In the genomic region with DNA sequence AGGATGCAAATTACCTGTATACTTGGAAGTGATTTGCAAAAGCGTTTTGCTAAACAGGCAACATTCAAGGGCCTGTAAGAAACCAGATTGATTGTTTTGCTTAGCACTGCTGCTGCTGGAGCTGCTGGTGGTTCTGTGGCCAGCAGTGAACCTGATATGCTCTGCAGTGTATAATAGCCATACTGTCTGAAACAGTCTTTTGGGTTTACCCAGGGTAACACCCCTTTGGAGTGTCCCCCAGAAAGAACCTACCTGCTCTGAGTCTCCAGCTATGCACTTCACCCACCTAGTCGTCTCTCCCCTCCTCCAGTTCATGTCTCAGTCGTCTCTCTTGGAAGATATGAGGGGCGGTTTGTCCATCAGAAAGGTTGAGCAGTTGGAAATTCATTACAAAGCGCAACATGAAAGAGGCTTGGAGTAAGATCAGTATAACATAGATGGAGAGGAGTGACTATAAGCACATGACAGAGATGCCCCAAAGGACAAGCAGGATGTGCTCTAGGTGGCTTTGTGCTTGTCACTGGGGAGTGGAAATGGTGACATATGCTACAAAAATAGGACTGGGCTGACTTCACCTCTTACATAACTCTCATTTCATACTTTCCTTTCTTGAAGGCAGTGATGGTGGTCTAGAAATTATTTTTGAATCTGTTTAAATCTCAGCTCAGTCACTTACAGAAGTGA, we compare ENCODE assay signal across 10 cellular contexts. TPM values are rescaled to one million over a fixed set of nuclear protein-coding genes. Genes with fewer than 3 reads are reported as not detected.
DNase-seq lines count a peak whose midpoint lies in the region; ATAC-seq and TF ChIP-seq lines count a peak whose summit lies in the region.
"Had no signal": no experiment of that assay in that cellular context is flagged by ENCODE, and none has a peak within 500 bp of the region (broad histone marks: within the 10 kb centered on the region; RNA-seq: fewer than 3 reads in every experiment).

No MANE protein-coding gene starts in this region.

- H3K4me1 ChIP-seq in CD4-positive, alpha-beta memory T cell (ENCODE audit: insufficient read depth, low read length): peaks cover 48% of the 10 kb centered on the region

- peaks cover 2% of the 10 kb centered on the region for H3K27me3 ChIP-seq in CD4-positive, alpha-beta memory T cell (ENCODE audit: insufficient read depth, low read length)
- H3K27me3 ChIP-seq in WERI-Rb-1 (ENCODE audit: insufficient read depth, low read depth, severe bottlenecking): no peaks in the 10 kb centered on the region
- H3K27me3 ChIP-seq: vagina had no signal

- H3K27ac ChIP-seq in CD4-positive, alpha-beta memory T cell (ENCODE audit: low read depth, low read length): no peak overlapping the region
- H3K27ac ChIP-seq in WERI-Rb-1: no peak overlapping the region
- H3K27ac ChIP-seq: vagina had no signal

- TF ChIP-seq CTCF in brain (conservative IDR thresholded peaks at IDR 0.05): no peak
- TF ChIP-seq CTCF in WERI-Rb-1 (IDR thresholded peaks at IDR 0.05; ENCODE audit: low read depth, low read length): no peak

- peaks cover 53 to 82% (median 63%) of the 10 kb centered on the region in 4 donors for H3K4me1 Mint-ChIP-seq in CD4-positive, alpha-beta memory T cell
- H3K4me1 Mint-ChIP-seq in brain: peaks cover 65% of the 10 kb centered on the region

- no peaks in the 10 kb centered on the region for H3K36me3 ChIP-seq in CD4-positive, alpha-beta memory T cell (ENCODE audit: insufficient read depth, low read length)
- no peaks in the 10 kb centered on the region for H3K36me3 ChIP-seq in WERI-Rb-1
- H3K36me3 ChIP-seq: vagina had no signal

- POLR2A ChIA-PET in CD4-positive, alpha-beta memory T cell (lab: Charles Lee; ENCODE audit: partially characterized antibody): no interaction called here

- H3K27ac Mint-ChIP-seq in CD4-positive, alpha-beta memory T cell: peak overlapping the region in 5 of 7 donors; percentile 38 to 79 (median 72)
- peak overlapping the region in 4 of 5 experiments; percentile 22 to 57 (median 50) for H3K27ac Mint-ChIP-seq in brain
- H3K27ac Mint-ChIP-seq: dendritic cell treated with granulocyte-macrophage colony-stimulating factor and Interleukin-4, amounts not matched to agents 40 ng/mL and 50 ng/mL, for 4 days had no signal

- ATAC-seq in GM19351 (IDR thresholded peaks at IDR 0.05; ENCODE audit: unreplicated experiment) (peak; percentile 46), HG03439 (IDR thresholded peaks at IDR 0.05; ENCODE audit: unreplicated experiment) (peak; percentile 46)

- intact Hi-C loops in CD4-positive, alpha-beta memory T cell (cut with micrococcal nuclease): no loop called here

- peaks cover 0 to 12% (median 3%) of the 10 kb centered on the region in 8 donors for H3K9me3 Mint-ChIP-seq in CD4-positive, alpha-beta memory T cell
- peaks cover 6 to 11% (median 10%) of the 10 kb centered on the region in 5 experiments for H3K9me3 Mint-ChIP-seq in brain

- H3K27me3 Mint-ChIP-seq in CD4-positive, alpha-beta memory T cell: peaks cover 6 to 7% of the 10 kb centered on the region in 2 donors
- no peaks in the 10 kb centered on the region for H3K27me3 Mint-ChIP-seq in brain

- peak overlapping the region in 4 of 8 donors; percentile 4 to 47 (median 42) for H3K4me3 Mint-ChIP-seq in CD4-positive, alpha-beta memory T cell
- H3K4me3 Mint-ChIP-seq in brain: peak overlapping the region in 4 of 5 experiments; percentile 16 to 50 (median 36)
- H3K4me3 Mint-ChIP-seq: dendritic cell treated with granulocyte-macrophage colony-stimulating factor and Interleukin-4, amounts not matched to agents 40 ng/mL and 50 ng/mL, for 4 days had no signal

- DNase-seq in CD4-positive, alpha-beta memory T cell: peak in 2 of 5 donors; percentile 15 to 53
- DNase-seq in WERI-Rb-1 (no peak), NCI-H1092 (lab: John Stamatoyannopoulos, UW) (no peak), middle frontal gyrus (ENCODE audit: extremely low spot score, low spot score) (no peak), foreskin melanocyte (no peak)

- peaks cover 13 to 15% of the 10 kb centered on the region in 2 donors for H3K36me3 Mint-ChIP-seq in CD4-positive, alpha-beta memory T cell
- H3K36me3 Mint-ChIP-seq in brain: peaks cover 16% of the 10 kb centered on the region

- no peaks in the 10 kb centered on the region for H3K9me3 ChIP-seq in CD4-positive, alpha-beta memory T cell (ENCODE audit: control insufficient read depth in 1 of 2, low read length in 2 of 2)
- no peaks in the 10 kb centered on the region for H3K9me3 ChIP-seq in WERI-Rb-1 (ENCODE audit: severe bottlenecking)

- H3K4me3 ChIP-seq in CD4-positive, alpha-beta memory T cell (ENCODE audit: low read length in 2 of 2): no peak overlapping the region
- no peak overlapping the region for H3K4me3 ChIP-seq in WERI-Rb-1 (ENCODE audit: low read depth, low read length)
- H3K4me3 ChIP-seq: vagina had no signal

- CTCF ChIA-PET in CD4-positive, alpha-beta memory T cell (lab: Charles Lee; ENCODE audit: partially characterized antibody): no interaction called here

RNA-seq across cellular contexts. Expression of a gene that starts 3.8 kb away (rescaled TPM):
- 10 to 100 TPM; 31.7 to 32.0 TPM for total RNA-seq in CD4-positive, alpha-beta memory T cell
- polyA plus RNA-seq in CD4-positive, alpha-beta memory T cell: 10 to 100 TPM; 43.0 to 60.3 TPM
- polyA plus RNA-seq in brain (ENCODE audit: insufficient read depth, low read depth, low replicate concordance): 13.4 TPM

RNA-seq across cellular contexts. Expression of a gene that starts 15.3 kb away (rescaled TPM):
- total RNA-seq in CD4-positive, alpha-beta memory T cell: not detected
- not detected for polyA plus RNA-seq in CD4-positive, alpha-beta memory T cell
- polyA plus RNA-seq in brain (ENCODE audit: insufficient read depth, low read depth, low replicate concordance): not detected
- total RNA-seq: vagina had no signal
